33 cellular contexts compared by ENCODE assay signal in the genomic region with DNA sequence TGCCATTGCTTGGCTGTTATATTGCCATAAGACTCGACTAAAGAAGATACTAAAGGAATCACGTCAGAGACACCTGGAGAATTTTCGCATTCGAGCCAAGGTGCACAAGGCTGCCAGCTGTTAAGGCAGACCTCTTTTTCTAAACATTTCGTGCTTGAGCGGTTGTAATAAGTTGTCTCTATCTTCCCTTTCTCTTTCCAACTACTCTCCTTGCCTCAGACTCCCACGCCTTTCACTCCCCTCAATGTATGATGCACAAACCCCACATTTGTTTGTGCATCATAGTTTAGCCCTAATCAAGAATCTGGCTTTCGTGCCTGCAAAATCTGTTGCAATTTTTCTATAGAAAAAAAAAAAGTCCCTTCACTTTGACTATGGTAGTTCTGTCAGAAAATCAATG.
"Had no signal": no experiment of that assay in that cellular context is flagged by ENCODE, and none has a peak within 500 bp of the region (broad histone marks: within the 10 kb centered on the region; RNA-seq: fewer than 3 reads in every experiment).

No MANE protein-coding gene starts in this region.

- H3K36me3 Mint-ChIP-seq: activated CD4-positive, alpha-beta memory T cell treated with anti-CD3 and anti-CD28 coated beads for 36 hours; activated naive CD4-positive, alpha-beta T cell treated with anti-CD3 and anti-CD28 coated beads, Interleukin-2, amount 50 U/mL, for 72 hours; WTC11 had no signal

- ATAC-seq: activated CD4-positive, alpha-beta T cell treated with anti-CD3 and anti-CD28 coated beads for 36 hours; activated CD4-positive, CD25-positive, alpha-beta regulatory T cell treated with anti-CD3 and anti-CD28 coated beads, Interleukin-2, amount 50 U/mL, for 24 hours; activated naive CD4-positive, alpha-beta T cell treated with anti-CD3 and anti-CD28 coated beads, Interleukin-2, amount 50 U/mL, for 72 hours; activated T-cell treated with anti-CD3 and anti-CD28 coated beads, Interleukin-2, amount 50 U/mL, for 4 hours; body of pancreas; PC-3; WTC11 had no signal

- H3K4me1 ChIP-seq: adrenal gland, body of pancreas, breast epithelium, Peyer's patch, SJSA1 had no signal

- H3K4me1 Mint-ChIP-seq: activated CD4-positive, alpha-beta T cell treated with anti-CD3 and anti-CD28 coated beads for 36 hours had no signal

- H3K27ac ChIP-seq: adrenal gland, body of pancreas, breast epithelium, Peyer's patch, SJSA1 had no signal

- H3K27ac Mint-ChIP-seq: activated CD4-positive, alpha-beta memory T cell treated with anti-CD3 and anti-CD28 coated beads for 36 hours; activated CD4-positive, alpha-beta T cell treated with anti-CD3 and anti-CD28 coated beads for 36 hours; activated naive CD4-positive, alpha-beta T cell treated with anti-CD3 and anti-CD28 coated beads for 36 hours; activated naive CD4-positive, alpha-beta T cell treated with anti-CD3 and anti-CD28 coated beads, Interleukin-2, amount 50 U/mL, for 72 hours; activated T-helper 1 cell treated with anti-CD3 and anti-CD28 coated beads, Interleukin-12 subunit alpha, Interleukin-12 subunit beta, Interleukin-2, Interleukin-4 antibody, amounts not matched to agents 30 ng/mL and 10 ng/mL and 1 ng/mL, durations not matched to agents 14 hours and 24 hours and 36 hours; T-helper 1 cell treated with Interleukin-12 subunit alpha and Interleukin-12 subunit beta and Interleukin-4 antibody, amounts not matched to agents 30 μg/mL and 1 μg/mL, for 36 hours; T-helper 2 cell treated with Interferon-gamma antibody and Interleukin-4, amounts not matched to agents 5 μg/mL and 100 μg/mL, for 36 hours; WTC11 had no signal

- H3K4me3 Mint-ChIP-seq: activated CD4-positive, alpha-beta memory T cell treated with anti-CD3 and anti-CD28 coated beads for 36 hours; activated CD4-positive, alpha-beta T cell treated with anti-CD3 and anti-CD28 coated beads for 36 hours; activated naive CD4-positive, alpha-beta T cell treated with anti-CD3 and anti-CD28 coated beads for 36 hours; activated T-cell treated with anti-CD3 and anti-CD28 coated beads, Interleukin-2, amount 50 U/mL, for 4 hours; activated T-helper 1 cell treated with anti-CD3 and anti-CD28 coated beads, Interleukin-12 subunit alpha, Interleukin-12 subunit beta, Interleukin-2, Interleukin-4 antibody, amounts not matched to agents 30 ng/mL and 10 ng/mL and 1 ng/mL, durations not matched to agents 14 hours and 24 hours and 36 hours; T-helper 1 cell treated with Interleukin-12 subunit alpha and Interleukin-12 subunit beta and Interleukin-4 antibody, amounts not matched to agents 30 μg/mL and 1 μg/mL, for 36 hours; T-helper 2 cell treated with Interferon-gamma antibody and Interleukin-4, amounts not matched to agents 5 μg/mL and 100 μg/mL, for 36 hours; WTC11 had no signal

- DNase-seq: activated CD4-positive, alpha-beta memory T cell treated with anti-CD3 and anti-CD28 coated beads for 36 hours; activated CD4-positive, alpha-beta T cell treated with anti-CD3 and anti-CD28 coated beads for 36 hours; activated CD4-positive, alpha-beta T cell treated with anti-CD3 and anti-CD28 coated beads, Interleukin-2, amount 50 U/mL, for 1 hour; activated CD8-positive, alpha-beta memory T cell treated with anti-CD3 and anti-CD28 coated beads, Interleukin-2, amount 50 U/mL, for 4 hours; activated gamma-delta T cell treated with Interleukin-2 at 50 U/mL for 16 hours; activated naive CD4-positive, alpha-beta T cell treated with anti-CD3 and anti-CD28 coated beads for 36 hours; activated T-cell treated with anti-CD3 and anti-CD28 coated beads for 4 hours; activated T-cell treated with anti-CD3 and anti-CD28 coated beads, Interleukin-2, amount 50 U/mL, for 4 hours; adrenal gland; body of pancreas; Kasumi-1; MG63; NCI-H1048; NCI-H1436 treated with DMSO at 0.1 percent for 48 hours; NCI-H1694 treated with DMSO at 0.1 percent for 48 hours; NCI-H2029; NCI-H345; NCI-H524 treated with DMSO at 0.1 percent for 48 hours; NCI-H748 treated with DMSO at 0.1 percent for 48 hours; NK-92 treated with Interleukin-12 subunit alpha and Interleukin-12 subunit beta, amount 100 ng/mL, for 24 hours; PC-3; Peyer's patch; RPMI8226; SHP77 treated with DMSO at 0.1 percent for 48 hours; SK-N-SH had no signal

- H3K4me3 ChIP-seq: adrenal gland, body of pancreas, breast epithelium, MG63, Peyer's patch, SJSA1 had no signal

- H3K4me2 ChIP-seq: SK-N-SH had no signal

- H3K36me3 ChIP-seq: adrenal gland, breast epithelium, MG63, Peyer's patch, SJSA1 had no signal

- H3K27me3 ChIP-seq: adrenal gland, body of pancreas, breast epithelium, MG63, Peyer's patch, SJSA1 had no signal

- H3K9me3 Mint-ChIP-seq: activated CD4-positive, alpha-beta memory T cell treated with anti-CD3 and anti-CD28 coated beads for 36 hours; activated naive CD4-positive, alpha-beta T cell treated with anti-CD3 and anti-CD28 coated beads for 36 hours; activated naive CD4-positive, alpha-beta T cell treated with anti-CD3 and anti-CD28 coated beads, Interleukin-2, amount 50 U/mL, for 72 hours; activated T-cell treated with anti-CD3 and anti-CD28 coated beads, Interleukin-2, amount 50 U/mL, for 4 hours; activated T-helper 1 cell treated with anti-CD3 and anti-CD28 coated beads, Interleukin-12 subunit alpha, Interleukin-12 subunit beta, Interleukin-2, Interleukin-4 antibody, amounts not matched to agents 30 ng/mL and 10 ng/mL and 1 ng/mL, durations not matched to agents 14 hours and 24 hours and 36 hours; T-helper 1 cell treated with Interleukin-12 subunit alpha and Interleukin-12 subunit beta and Interleukin-4 antibody, amounts not matched to agents 30 μg/mL and 1 μg/mL, for 36 hours; T-helper 2 cell treated with Interferon-gamma antibody and Interleukin-4, amounts not matched to agents 5 μg/mL and 100 μg/mL, for 36 hours; WTC11 had no signal

- H3K9me2 ChIP-seq: SK-N-SH had no signal
